8 cellular contexts compared by ENCODE assay signal in genomic region chr7:27151341-27151944, GRCh38. TPM values are rescaled to one million over a fixed set of nuclear protein-coding genes. Genes with fewer than 3 reads are reported as not detected.
DNase-seq lines count a peak whose midpoint lies in the region; ATAC-seq, FAIRE-seq and TF ChIP-seq lines count a peak whose summit lies in the region.

No MANE protein-coding gene starts in this region.

- intact Hi-C loops in adrenal gland (cut with DNase I): no loop called here

- POLR2A ChIA-PET in A549 (lab: Yijun Ruan, JAX) (interaction anchor here (0.9 to 2.1 kb wide), 5 partner anchors 9 to 951 kb away, joined by 3 to 14 read pairs (median 4); partner anchors contain the start of gene HNRNPA2B1), HEK293 (lab: Yijun Ruan, JAX) (interaction anchor here (0.6 to 5.6 kb wide), 10 partner anchors 11 to 776 kb away, joined by 3 to 42 read pairs (median 12); partner anchors contain the start of genes HOXA10, HOXA11 and HOXA9)

- TF ChIP-seq EP300 in A549 (IDR thresholded peaks at IDR 0.05): no peak

- H3K27me3 ChIP-seq in adrenal gland: no peaks in the 10 kb centered on the region
- peaks cover 7 to 14% of the 10 kb centered on the region in 2 donors for H3K27me3 ChIP-seq in mucosa of rectum (ENCODE audit: control insufficient read depth in 2 of 2, insufficient read depth in 2 of 2, low read length in 2 of 2)

- WGBS in A549 (ENCODE audit: missing lambda C conversion rate): 75% methylated on average over 27 of the region's 27 CpGs
- WGBS in adrenal gland, 4 donors: 21 to 37% (median 36%) methylated on average over 17 to 27 of the region's 27 CpGs

- peaks cover 16% of the 10 kb centered on the region for H3K4me1 ChIP-seq in A549
- H3K4me1 ChIP-seq in HEK293 (ENCODE audit: control insufficient read depth, insufficient read depth, low read length): peaks cover 11% of the 10 kb centered on the region
- H3K4me1 ChIP-seq in adrenal gland (replicated peaks in 1 of 2): peaks cover 13 to 41% of the 10 kb centered on the region in 2 donors
- peaks cover 50 to 56% of the 10 kb centered on the region in 2 donors for H3K4me1 ChIP-seq in mucosa of rectum (ENCODE audit: control insufficient read depth in 2 of 2, insufficient read depth in 2 of 2, low read length in 2 of 2)

- H3K4me2 ChIP-seq in A549: peak overlapping the region; percentile 90

- peak overlapping the region; percentile 86 to 96 for H3K9ac ChIP-seq in mucosa of rectum (ENCODE audit: low read depth in 1 of 2, low read length in 2 of 2)

- peak overlapping the region; percentile 49 for H3K4me3 ChIP-seq in A549
- peak overlapping the region; percentile 59 for H3K4me3 ChIP-seq in HEK293 (ENCODE audit: low read depth, low read length)
- peak overlapping the region in 2 of 4 donors; percentile 27 to 63 for H3K4me3 ChIP-seq in adrenal gland
- H3K4me3 ChIP-seq in mucosa of rectum (ENCODE audit: low read length in 2 of 2): peak overlapping the region; percentile 82 to 97

- no peak for TF ChIP-seq CTCF in A549 (IDR thresholded peaks at IDR 0.05)
- TF ChIP-seq CTCF in HEK293 (tag by site-specific recombination; IDR thresholded peaks at IDR 0.05): no peak
- TF ChIP-seq CTCF in adrenal gland (IDR thresholded peaks at IDR 0.05): no peak

- no peak for FAIRE-seq in A549 (lab: Jason Lieb, UNC)

- H3K27ac ChIP-seq in A549 (peak overlapping the region; percentile 88 to 90), HEK293 (ENCODE audit: extremely low read depth, low read depth, low read length) (peak overlapping the region; percentile 99), adrenal gland (peak overlapping the region; percentile 66 to 99 (median 93)), mucosa of rectum (ENCODE audit: low read depth in 2 of 2, low read length in 2 of 2) (peak overlapping the region; percentile 93 to 99)

- no peak for ATAC-seq in A549
- no peak for ATAC-seq in HG03025 (IDR thresholded peaks at IDR 0.05; ENCODE audit: low FRiP score, unreplicated experiment)

- H3K9me3 ChIP-seq in A549 (no peaks in the 10 kb centered on the region), HEK293 (ENCODE audit: control insufficient read depth, insufficient read depth, low read depth, low read length) (no peaks in the 10 kb centered on the region), adrenal gland (replicated peaks in 1 of 3) (no peaks in the 10 kb centered on the region), mucosa of rectum (ENCODE audit: control insufficient read depth in 2 of 2, low read length in 2 of 2) (no peaks in the 10 kb centered on the region)

- no peak for TF ChIP-seq RAD21 in A549 (conservative IDR thresholded peaks at IDR 0.05 in 1 of 2, IDR thresholded peaks at IDR 0.05 in 1 of 2)

- DNase-seq in A549 (ENCODE audit: low read depth in 1 of 2, low spot score in 1 of 2) (no peak), adrenal gland (peak in 1 of 7 donors; percentile 45), KG1 (lab: John Stamatoyannopoulos, UW) (no peak), ureter (ENCODE audit: low spot score) (no peak)
- DNase-seq in central memory CD4-positive, alpha-beta T cell: no peak

- H3K36me3 ChIP-seq in HEK293 (ENCODE audit: control insufficient read depth in 2 of 2, insufficient read depth in 1 of 2, low read length in 2 of 2): peaks cover 0 to 34% of the 10 kb centered on the region in 2 experiments; a peak in 2 of 3 replicates
- no peaks in the 10 kb centered on the region for H3K36me3 ChIP-seq in adrenal gland (replicated peaks in 1 of 2)
- peaks cover 0 to 2% of the 10 kb centered on the region in 2 donors for H3K36me3 ChIP-seq in mucosa of rectum (ENCODE audit: control insufficient read depth in 2 of 2, insufficient read depth in 2 of 2, low read length in 2 of 2)

- CTCF ChIA-PET in A549 (lab: Yijun Ruan, JAX) (interaction anchor here (0.6 to 11.1 kb wide), 24 partner anchors 7 to 1060 kb away, joined by 3 to 160 read pairs (median 6); partner anchors contain the start of genes HIBADH, HOXA5 and HOXA9), HEK293 (lab: Yijun Ruan, JAX) (interaction anchor here (0.5 to 4.3 kb wide), 9 partner anchors 10 to 1294 kb away, joined by 3 to 50 read pairs (median 4); partner anchors contain the start of gene HOXA4)

- TF ChIP-seq POLR2A in A549 (IDR thresholded peaks at IDR 0.05; ENCODE audit: low read length) (no peak), adrenal gland (IDR thresholded peaks at IDR 0.05) (no peak)

TF ChIP-seq in A549, 52 proteins besides CTCF, POLR2A, EP300 and RAD21 (continues in another document):
- TF ChIP-seq HOXB5 (CRISPR knock-in tag; IDR thresholded peaks at IDR 0.05): no peak
- TF ChIP-seq ELK1 (IDR thresholded peaks at IDR 0.05; ENCODE audit: low read depth, low read length): no peak
- TF ChIP-seq RCOR1 (IDR thresholded peaks at IDR 0.05; ENCODE audit: low read depth, low read length): no peak
- no peak for TF ChIP-seq KDM5A (IDR thresholded peaks at IDR 0.05)
- TF ChIP-seq ZSCAN20 (CRISPR knock-in tag; IDR thresholded peaks at IDR 0.05): no peak

TF ChIP-seq in HEK293, 187 proteins besides CTCF, POLR2A, EP300 and RAD21:
- TF ChIP-seq ZNF416 (tag by site-specific recombination; IDR thresholded peaks at IDR 0.05) (no peak), ZFHX2 (tag by site-specific recombination; conservative IDR thresholded peaks at IDR 0.05) (peak; percentile 62), EGR2 (tag by site-specific recombination; IDR thresholded peaks at IDR 0.05; ENCODE audit: low read depth) (peak; percentile 75; the same call in 1 of the 2 replicates), IKZF3 (tag by site-specific recombination; IDR thresholded peaks at IDR 0.05) (peak; percentile 37; the same call in 1 of the 2 replicates), ZBTB7A (tag by site-specific recombination; IDR thresholded peaks at IDR 0.05; ENCODE audit: low read depth) (0 out of 2 replicates have a peak, but pooled peaks have one; percentile 21), HOXC10 (CRISPR knock-in tag; IDR thresholded peaks at IDR 0.05) (0 out of 2 replicates have a peak, but pooled peaks have one; percentile 2)

RNA-seq across cellular contexts. Expression of gene HOXA3, which starts 0.9 kb away (rescaled TPM):
- polyA plus RNA-seq in A549 (2011; rRNA removed) (3.3 TPM in 2 replicates), A549 (2017; fragmentation: RNase III; extraction: RNeasy Plus Mini Kit Qiagen cat#74134 plus additional on column Dnase treatment) (5.8 to 11.4 TPM (median 8.7 TPM) in 3 replicates), adrenal gland (1 to 10 TPM; 1.0 to 3.7 (median 2.8) TPM)
- polyA plus RNA-seq in A549 (2012; cell fraction: cytosol; rRNA removed): 6.1 and 9.5 TPM in 2 replicates
- 14.6 and 17.5 TPM in 2 replicates for polyA plus RNA-seq in A549 (2012; cell fraction: nucleus; rRNA removed)
- polyA minus RNA-seq in A549 (2011; rRNA and poly(A)+ RNA removed): 1.5 and 2.5 TPM in 2 replicates
- total RNA-seq in adrenal gland (10 to 100 TPM in 2 of 8 donors, 1 to 10 TPM in 6; 2.3 to 32.7 (median 4.8) TPM), ureter (16.0 TPM)

RNA-seq across cellular contexts. Expression of gene HOXA6, which starts 3.9 kb away (rescaled TPM):
- polyA plus RNA-seq in A549 (2011; rRNA removed) (0.78 and 0.90 TPM in 2 replicates), A549 (2017; fragmentation: RNase III; extraction: RNeasy Plus Mini Kit Qiagen cat#74134 plus additional on column Dnase treatment) (1.6 to 2.2 TPM (median 2.1 TPM) in 3 replicates), adrenal gland (1 to 10 TPM; 1.3 to 5.6 (median 1.4) TPM)
- 1.9 and 2.0 TPM in 2 replicates for polyA plus RNA-seq in A549 (2012; cell fraction: cytosol; rRNA removed)
- polyA plus RNA-seq in A549 (2012; cell fraction: nucleus; rRNA removed): 2.5 and 3.2 TPM in 2 replicates
- 0.58 and 2.0 TPM in 2 replicates for polyA minus RNA-seq in A549 (2011; rRNA and poly(A)+ RNA removed)
- total RNA-seq in adrenal gland (10 to 100 TPM in 7 of 8 donors, 1 to 10 TPM in 1; 8.5 to 27.2 (median 16.8) TPM), ureter (8.5 TPM)

RNA-seq across cellular contexts. Expression of gene HOXA7, which starts 5.0 kb away (rescaled TPM):
- polyA plus RNA-seq in A549 (2011; rRNA removed) (3.3 and 4.1 TPM in 2 replicates), A549 (2017; fragmentation: RNase III; extraction: RNeasy Plus Mini Kit Qiagen cat#74134 plus additional on column Dnase treatment) (3.7 to 4.8 TPM (median 4.5 TPM) in 3 replicates), adrenal gland (10 to 100 TPM in 2 of 3 donors, 1 to 10 TPM in 1; 9.7 to 25.3 (median 12.4) TPM)
- polyA plus RNA-seq in A549 (2012; cell fraction: cytosol; rRNA removed): 3.1 and 3.5 TPM in 2 replicates
- 2.0 and 2.4 TPM in 2 replicates for polyA plus RNA-seq in A549 (2012; cell fraction: nucleus; rRNA removed)
- 1.7 and 2.3 TPM in 2 replicates for polyA minus RNA-seq in A549 (2011; rRNA and poly(A)+ RNA removed)
- total RNA-seq in adrenal gland (10 to 100 TPM; 21.3 to 39.1 (median 24.9) TPM), ureter (6.3 TPM)

RNA-seq across cellular contexts. Expression of gene HOXA5, which starts 8.0 kb away (rescaled TPM):
- polyA plus RNA-seq in A549 (2011; rRNA removed): 6.3 and 6.5 TPM in 2 replicates
- 4.4 and 5.0 TPM in 2 replicates for polyA plus RNA-seq in A549 (2012; cell fraction: cytosol; rRNA removed)
- polyA plus RNA-seq in A549 (2012; cell fraction: nucleus; rRNA removed): 4.4 and 4.9 TPM in 2 replicates
- 2.9 to 4.9 TPM (median 4.0 TPM) in 3 replicates for polyA plus RNA-seq in A549 (2017; fragmentation: RNase III; extraction: RNeasy Plus Mini Kit Qiagen cat#74134 plus additional on column Dnase treatment)
- 2.5 and 3.1 TPM in 2 replicates for polyA minus RNA-seq in A549 (2011; rRNA and poly(A)+ RNA removed)
- total RNA-seq in adrenal gland: 100 to 1,000 TPM in 1 of 8 donors, 10 to 100 TPM in 7; 39.2 to 132 (median 65.7) TPM
- 10 to 100 TPM; 21.8 to 42.0 (median 25.9) TPM for polyA plus RNA-seq in adrenal gland
- 10.4 TPM for total RNA-seq in ureter

RNA-seq across cellular contexts. Expression of gene HOXA9, which starts 13.9 kb away (rescaled TPM):
- polyA plus RNA-seq in A549 (2011; rRNA removed): 1.1 and 1.4 TPM in 2 replicates
- 0.91 and 1.2 TPM in 2 replicates for polyA plus RNA-seq in A549 (2012; cell fraction: cytosol; rRNA removed)
- 2.6 and 4.6 TPM in 2 replicates for polyA plus RNA-seq in A549 (2012; cell fraction: nucleus; rRNA removed)
- polyA plus RNA-seq in A549 (2017; fragmentation: RNase III; extraction: RNeasy Plus Mini Kit Qiagen cat#74134 plus additional on column Dnase treatment): 1.1 to 1.4 TPM (median 1.3 TPM) in 3 replicates
- polyA minus RNA-seq in A549 (2011; rRNA and poly(A)+ RNA removed): 0.44 TPM in 1 of 2 replicates, not detected in the other
- total RNA-seq in adrenal gland: 10 to 100 TPM in 6 of 8 donors, 1 to 10 TPM in 2; 7.7 to 20.1 (median 12.6) TPM
- polyA plus RNA-seq in adrenal gland: 10 to 100 TPM in 1 of 3 donors, 1 to 10 TPM in 2; 2.7 to 26.7 (median 4.4) TPM
- 7.4 TPM for total RNA-seq in ureter
